Comparison of ENCODE assay signal across 2 cellular contexts in genomic region chr6:161835426-161836029, GRCh38.
TF ChIP-seq lines count a peak whose summit lies in the region.

No MANE protein-coding gene starts in this region.

TF ChIP-seq in SK-N-SH, 30 proteins besides CTCF, POLR2A, EP300 and RAD21 (continued from another document):
- TF ChIP-seq REST (IDR thresholded peaks at IDR 0.05; ENCODE audit: low read depth, low read length) = no peak
- TF ChIP-seq NRF1 (IDR thresholded peaks at IDR 0.05; ENCODE audit: low read depth, low read length) = no peak
- TF ChIP-seq PBX3 (IDR thresholded peaks at IDR 0.05) = no peak
- TF ChIP-seq MAX (IDR thresholded peaks at IDR 0.05; ENCODE audit: low read depth) = no peak
- TF ChIP-seq ZBTB33 (IDR thresholded peaks at IDR 0.05; ENCODE audit: borderline replicate concordance, low read depth) = no peak
- TF ChIP-seq FOXJ3 (CRISPR knock-in tag; IDR thresholded peaks at IDR 0.05) = no peak
- TF ChIP-seq EZH2phosphoT487 (IDR thresholded peaks at IDR 0.05; ENCODE audit: borderline replicate concordance, low read depth) = no peak
- no peak for TF ChIP-seq USF1 (IDR thresholded peaks at IDR 0.05; ENCODE audit: borderline replicate concordance, low read depth)
- TF ChIP-seq FOXM1 (IDR thresholded peaks at IDR 0.05; ENCODE audit: low read depth) = no peak
- no peak for TF ChIP-seq IRF3 (IDR thresholded peaks at IDR 0.05; ENCODE audit: low read depth, low read length)
- TF ChIP-seq MEF2A (IDR thresholded peaks at IDR 0.05; ENCODE audit: borderline replicate concordance, low read depth) = no peak
- no peak for TF ChIP-seq MXI1 (IDR thresholded peaks at IDR 0.05; ENCODE audit: low read depth, low read length)
- no peak for TF ChIP-seq CHD2 (IDR thresholded peaks at IDR 0.05; ENCODE audit: low read length, partially characterized antibody)

TF ChIP-seq in SK-N-SH treated with all-trans-retinoic acid at 6 μM for 48 hours, 23 proteins besides CTCF, POLR2A, EP300 and RAD21 (continued from another document):
- no peak for TF ChIP-seq CSRNP3 (CRISPR knock-in tag; IDR thresholded peaks at IDR 0.05)
- TF ChIP-seq OSR1 (CRISPR knock-in tag; IDR thresholded peaks at IDR 0.05) = no peak
- no peak for TF ChIP-seq RARB (CRISPR knock-in tag; IDR thresholded peaks at IDR 0.05)
- TF ChIP-seq ZFP30 (CRISPR knock-in tag; IDR thresholded peaks at IDR 0.05) = no peak
